ENCODE assay signal across 8 cellular contexts in the genomic region with DNA sequence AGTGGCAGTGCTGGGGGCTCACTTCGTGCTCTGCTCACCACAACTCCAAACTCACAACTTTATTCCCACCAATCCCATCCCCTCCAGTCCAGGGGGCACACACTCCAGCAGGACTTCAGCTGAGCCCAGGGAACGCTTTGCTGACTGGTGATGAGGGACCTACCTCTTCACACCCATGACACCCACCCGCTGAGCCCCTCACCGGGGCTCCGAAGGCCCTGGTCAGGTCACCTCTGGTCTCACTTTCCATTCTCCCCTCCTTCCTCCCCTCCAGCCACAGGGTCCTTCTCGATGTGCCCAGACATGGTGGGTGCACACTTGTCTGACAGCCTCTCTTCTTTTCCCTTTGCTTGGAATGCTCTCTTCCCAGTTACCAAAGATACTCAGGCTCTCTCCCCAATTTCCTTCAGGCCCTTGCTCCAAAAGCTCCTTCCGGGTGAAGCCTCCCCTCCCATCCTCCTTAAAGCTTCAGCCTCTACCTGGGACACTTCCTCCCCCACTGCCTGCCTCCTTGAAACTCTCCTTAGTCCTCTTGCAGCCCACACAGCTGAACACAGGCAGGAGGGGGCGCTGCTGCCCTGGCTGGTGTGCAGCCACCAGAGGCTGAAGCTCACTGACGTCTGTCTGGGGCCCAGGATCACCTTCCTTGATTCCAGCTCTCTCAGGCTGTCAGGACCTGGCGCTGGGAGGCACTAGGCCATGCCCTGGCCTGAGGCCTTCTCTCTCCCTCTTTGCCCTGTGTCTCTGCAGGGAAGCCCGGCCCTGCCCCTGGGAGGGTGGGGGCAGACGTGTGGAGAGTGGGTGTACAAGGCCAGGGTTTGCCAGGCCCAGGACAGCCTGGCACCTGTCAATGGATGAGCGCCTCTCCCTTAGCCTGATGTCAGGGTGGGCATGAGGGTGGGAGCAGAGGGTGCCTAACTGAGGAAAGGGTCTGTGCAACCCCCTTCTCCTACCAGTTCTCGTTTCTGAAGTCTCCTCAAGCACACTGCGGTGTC. TPM values are rescaled to one million over a fixed set of nuclear protein-coding genes. Genes with fewer than 3 reads are reported as not detected.
DNase-seq lines count a peak whose midpoint lies in the region; ATAC-seq and TF ChIP-seq lines count a peak whose summit lies in the region.

No MANE protein-coding gene starts in this region.

- no peaks in the 10 kb centered on the region for H3K4me1 ChIP-seq in NT2/D1 (ENCODE audit: insufficient read depth, insufficient read length)
- H3K4me1 ChIP-seq in right atrium auricular region, result peaks cover 0 to 28% of the 10 kb centered on the region in 2 donors
- no peaks in the 10 kb centered on the region for H3K4me1 ChIP-seq in smooth muscle cell (ENCODE audit: low read depth)

- peak; percentile 58 for ATAC-seq in HG03095 (IDR thresholded peaks at IDR 0.05; ENCODE audit: unreplicated experiment)
- ATAC-seq in activated naive CD8-positive, alpha-beta T cell treated with anti-CD3 and anti-CD28 coated beads, Interleukin-2, amount 50 U/mL, for 24 hours, result peak; percentile 84
- ATAC-seq in GM21367 (IDR thresholded peaks at IDR 0.05; ENCODE audit: unreplicated experiment), result no peak
- no peak for ATAC-seq in T-helper 17 cell

- TF ChIP-seq CTCF in right atrium auricular region (IDR thresholded peaks at IDR 0.05), result peak; percentile 55 to 89
- TF ChIP-seq CTCF in smooth muscle cell (IDR thresholded peaks at IDR 0.05; ENCODE audit: borderline replicate concordance, insufficient read depth, poor library complexity, severe bottlenecking), result peak; percentile 65

- H3K4me1 Mint-ChIP-seq in activated naive CD8-positive, alpha-beta T cell treated with anti-CD3 and anti-CD28 coated beads, Interleukin-2, amount 50 U/mL, for 24 hours, result peaks cover 5% of the 10 kb centered on the region
- H3K4me1 Mint-ChIP-seq in T-helper 17 cell, result peaks cover 6% of the 10 kb centered on the region

- H3K27me3 Mint-ChIP-seq in activated naive CD8-positive, alpha-beta T cell treated with anti-CD3 and anti-CD28 coated beads, Interleukin-2, amount 50 U/mL, for 24 hours, result peaks cover 7% of the 10 kb centered on the region
- H3K27me3 Mint-ChIP-seq in T-helper 17 cell, result peaks cover 16% of the 10 kb centered on the region

- H3K9me3 ChIP-seq in NT2/D1 (ENCODE audit: insufficient read depth, low read length), result no peaks in the 10 kb centered on the region
- H3K9me3 ChIP-seq in right atrium auricular region, result no peaks in the 10 kb centered on the region
- H3K9me3 ChIP-seq in smooth muscle cell (replicated peaks; ENCODE audit: low read depth), result no peaks in the 10 kb centered on the region
- no peaks in the 10 kb centered on the region for H3K9me3 ChIP-seq in T-helper 17 cell (ENCODE audit: control insufficient read depth, low read length, poor library complexity, severe bottlenecking)

- no peaks in the 10 kb centered on the region for H4K20me1 ChIP-seq in smooth muscle cell (ENCODE audit: low read depth)

- peaks cover 2% of the 10 kb centered on the region for H3K36me3 ChIP-seq in NT2/D1 (ENCODE audit: insufficient read depth, insufficient read length, low read length)
- no peaks in the 10 kb centered on the region for H3K36me3 ChIP-seq in right atrium auricular region
- no peaks in the 10 kb centered on the region for H3K36me3 ChIP-seq in smooth muscle cell (ENCODE audit: low read depth)

- H3K27ac ChIP-seq in right atrium auricular region (peak overlapping the region; percentile 23 to 46), smooth muscle cell (ENCODE audit: low read depth) (no peak overlapping the region)

- H2AFZ ChIP-seq in smooth muscle cell (ENCODE audit: low read depth), result no peak overlapping the region

- no peaks in the 10 kb centered on the region for H3K9me3 Mint-ChIP-seq in activated naive CD8-positive, alpha-beta T cell treated with anti-CD3 and anti-CD28 coated beads, Interleukin-2, amount 50 U/mL, for 24 hours

- H3K79me2 ChIP-seq in smooth muscle cell (ENCODE audit: low read depth), result no peaks in the 10 kb centered on the region

- H3K4me2 ChIP-seq in smooth muscle cell, result no peak overlapping the region

- H3K4me3 ChIP-seq in NT2/D1 (ENCODE audit: insufficient read length, low read depth) (no peak overlapping the region), right atrium auricular region (peak overlapping the region in 1 of 2 donors; percentile 7), smooth muscle cell (no peak overlapping the region)

- H3K9ac ChIP-seq in NT2/D1 (ENCODE audit: insufficient read length, low read depth), result no peak overlapping the region
- no peak overlapping the region for H3K9ac ChIP-seq in smooth muscle cell (ENCODE audit: low read depth)

- peak overlapping the region; percentile 26 for H3K27ac Mint-ChIP-seq in activated naive CD8-positive, alpha-beta T cell treated with anti-CD3 and anti-CD28 coated beads, Interleukin-2, amount 50 U/mL, for 24 hours
- no peak overlapping the region for H3K27ac Mint-ChIP-seq in T-helper 17 cell

- no peaks in the 10 kb centered on the region for H3K27me3 ChIP-seq in NT2/D1 (ENCODE audit: insufficient read depth, insufficient read length)
- H3K27me3 ChIP-seq in right atrium auricular region, result no peaks in the 10 kb centered on the region
- no peaks in the 10 kb centered on the region for H3K27me3 ChIP-seq in smooth muscle cell (ENCODE audit: low read depth)

- H3K4me3 Mint-ChIP-seq in activated naive CD8-positive, alpha-beta T cell treated with anti-CD3 and anti-CD28 coated beads, Interleukin-2, amount 50 U/mL, for 24 hours, result no peak overlapping the region
- no peak overlapping the region for H3K4me3 Mint-ChIP-seq in T-helper 17 cell

- 80% methylated on average over 15 of the region's 15 CpGs for WGBS in smooth muscle cell (ENCODE audit: low lambda C conversion rate)

- DNase-seq in ELR (ENCODE audit: low read depth), result peak; percentile 69
- DNase-seq in NT2/D1 (ENCODE audit: low read depth, low spot score), result peak; percentile 80
- DNase-seq in activated naive CD8-positive, alpha-beta T cell treated with anti-CD3 and anti-CD28 coated beads, Interleukin-2, amount 50 U/mL, for 24 hours, result peak; percentile 71
- peak; percentile 76 for DNase-seq in right atrium auricular region (ENCODE audit: low spot score)
- no peak for DNase-seq in smooth muscle cell (lab: John Stamatoyannopoulos, UW; ENCODE audit: unreplicated experiment)
- no peak for DNase-seq in T-helper 17 cell

- no peaks in the 10 kb centered on the region for H3K36me3 Mint-ChIP-seq in activated naive CD8-positive, alpha-beta T cell treated with anti-CD3 and anti-CD28 coated beads, Interleukin-2, amount 50 U/mL, for 24 hours (ENCODE audit: low read depth)
- H3K36me3 Mint-ChIP-seq in T-helper 17 cell (ENCODE audit: low read depth), result no peaks in the 10 kb centered on the region

- no peaks in the 10 kb centered on the region for H3F3A ChIP-seq in smooth muscle cell (ENCODE audit: low read depth)

RNA-seq across cellular contexts. Expression of a gene that starts 1.6 kb away (rescaled TPM):
- 1 to 10 TPM in 1 of 2 donors, under 1 TPM in 1; 0.78 to 3.8 TPM for total RNA-seq in right atrium auricular region
- total RNA-seq in smooth muscle cell, result 1.3 TPM in 1 of 2 replicates, not detected in the other
- polyA plus RNA-seq in smooth muscle cell, result 0.16 and 1.2 TPM in 2 replicates
- total RNA-seq in T-helper 17 cell, result under 1 TPM in 1 of 2 donors, not detected in 1; 0.37 TPM

Comparison
In these comparisons a context has a peak if more than half of its experiments do, and no peak if none do; other contexts are left out.
1. DNase-seq: peak in ELR (single experiment), NT2/D1 (single experiment), activated naive CD8-positive, alpha-beta T cell treated with anti-CD3 and anti-CD28 coated beads, Interleukin-2, amount 50 U/mL, for 24 hours (single experiment) and right atrium auricular region (single experiment); none in smooth muscle cell (single experiment) and T-helper 17 cell (0 of 3).
2. ATAC-seq: peak in HG03095 (single experiment) and activated naive CD8-positive, alpha-beta T cell treated with anti-CD3 and anti-CD28 coated beads, Interleukin-2, amount 50 U/mL, for 24 hours (single experiment); none in GM21367 (single experiment) and T-helper 17 cell (single experiment).